25 cellular contexts compared by ENCODE assay signal in genomic region chr11:122813176-122813917, GRCh38. TPM values are rescaled to one million over a fixed set of nuclear protein-coding genes. Genes with fewer than 3 reads are reported as not detected.
DNase-seq lines count a peak whose midpoint lies in the region; ATAC-seq, FAIRE-seq and TF ChIP-seq lines count a peak whose summit lies in the region.
"Had no signal": no experiment of that assay in that cellular context is flagged by ENCODE, and none has a peak within 500 bp of the region (broad histone marks: within the 10 kb centered on the region; RNA-seq: fewer than 3 reads in every experiment).

No MANE protein-coding gene starts in this region.

- H2BK5ac ChIP-seq in mesendoderm (ENCODE audit: low read length): no peak overlapping the region

- H2BK15ac ChIP-seq in mesendoderm (replicated peaks; ENCODE audit: low read depth): no peak overlapping the region

- no peak overlapping the region for H3K4me2 ChIP-seq in mesendoderm (ENCODE audit: low read length)

- peaks cover 36% of the 10 kb centered on the region for H3K4me1 ChIP-seq in HUES6 (ENCODE audit: control insufficient read depth, insufficient read depth, low read length)
- H3K4me1 ChIP-seq in mesendoderm (ENCODE audit: control insufficient read depth, low read depth, low read length): peaks cover 4% of the 10 kb centered on the region
- no peaks in the 10 kb centered on the region for H3K4me1 ChIP-seq in aorta (ENCODE audit: control insufficient read depth in 1 of 2, insufficient read depth in 2 of 2, low read length in 2 of 2)

- H3K36me3 Mint-ChIP-seq in brain (peaks cover 24% of the 10 kb centered on the region), CD14-positive monocyte (peaks cover 27 to 40% of the 10 kb centered on the region in 2 donors)

- WGBS in mesendoderm (ENCODE audit: extremely low coverage, insufficient coverage, low lambda C conversion rate): 100% methylated on average over 1 of the region's 8 CpGs
- 52 to 65% methylated on average over 8 of the region's 8 CpGs for WGBS in aorta, 2 donors

- H3K4ac ChIP-seq in mesendoderm (ENCODE audit: low read depth, low read length): no peak overlapping the region

- no peaks in the 10 kb centered on the region for H3K79me2 ChIP-seq in mesendoderm (ENCODE audit: control insufficient read depth, insufficient read depth, low read length)

- H3K27ac Mint-ChIP-seq in brain (peak overlapping the region; percentile 4 to 86 (median 51)), CD14-positive monocyte (no peak overlapping the region)

- DNase-seq in GM12891 (ENCODE audit: insufficient read length, low spot score): no peak
- DNase-seq in mesendoderm: peak; percentile 71
- DNase-seq in CD14-positive monocyte (ENCODE audit: low spot score): no peak
- DNase-seq in aorta: no peak
- DNase-seq: AML-193, C1 segment of cervical spinal cord, KBM-7, NCI-H1092, NCI-H1436, NCI-H187 treated with DMSO at 0.1 percent for 48 hours, NCI-H2227 treated with DMSO at 0.1 percent for 48 hours, NCI-H510A, NCI-H748 treated with DMSO at 0.1 percent for 48 hours had no signal

- no peak for TF ChIP-seq POLR2A in GM12891 (IDR thresholded peaks at IDR 0.05; ENCODE audit: low read depth, low read length)

- no peak overlapping the region for H3K18ac ChIP-seq in mesendoderm (ENCODE audit: low read length)

- H3K27me3 ChIP-seq in HUES6 (ENCODE audit: control insufficient read depth, insufficient read depth, low read length): no peaks in the 10 kb centered on the region
- no peaks in the 10 kb centered on the region for H3K27me3 ChIP-seq in mesendoderm (ENCODE audit: insufficient read depth, low read length, poor library complexity)
- H3K27me3 ChIP-seq in aorta (ENCODE audit: control insufficient read depth in 1 of 2, insufficient read depth in 2 of 2, low read length in 1 of 2): no peaks in the 10 kb centered on the region

- TF ChIP-seq CTCF in brain (conservative IDR thresholded peaks at IDR 0.05) (no peak), CD14-positive monocyte (IDR thresholded peaks at IDR 0.05) (no peak)

- H3K27me3 Mint-ChIP-seq in brain (no peaks in the 10 kb centered on the region), CD14-positive monocyte (ENCODE audit: low read depth in 3 of 3) (peaks cover 0 to 1% (median 0%) of the 10 kb centered on the region in 3 donors)
- H3K27me3 Mint-ChIP-seq: CD8-positive, alpha-beta memory T cell had no signal

- peak overlapping the region; percentile 51 for H3K56ac ChIP-seq in mesendoderm (ENCODE audit: low read length)

- no peak overlapping the region for H4K8ac ChIP-seq in mesendoderm (ENCODE audit: low read depth, low read length)

- H3K4me3 Mint-ChIP-seq in brain (peak overlapping the region; percentile 4 to 66 (median 42)), CD14-positive monocyte (no peak overlapping the region)
- H3K4me3 Mint-ChIP-seq: CD8-positive, alpha-beta memory T cell had no signal

- ATAC-seq in GM21717 (IDR thresholded peaks at IDR 0.05; ENCODE audit: unreplicated experiment): no peak
- ATAC-seq in HG02763 (IDR thresholded peaks at IDR 0.05; ENCODE audit: unreplicated experiment): no peak
- ATAC-seq in aorta (ENCODE audit: low FRiP score): no peak
- ATAC-seq: Panc1, SK-N-SH treated with all-trans-retinoic acid at 6 μM for 48 hours had no signal

- no peaks in the 10 kb centered on the region for H3K79me1 ChIP-seq in mesendoderm (ENCODE audit: low read length)

- H3K9me3 ChIP-seq in HUES6 (ENCODE audit: control insufficient read depth, insufficient read depth, low read depth, low read length) (peaks cover 4% of the 10 kb centered on the region), aorta (ENCODE audit: control insufficient read depth, low read length) (no peaks in the 10 kb centered on the region)

- peaks cover 69% of the 10 kb centered on the region for H3K4me1 Mint-ChIP-seq in brain
- peaks cover 9% of the 10 kb centered on the region for H3K4me1 Mint-ChIP-seq in CD14-positive monocyte

- peak; percentile 51 for FAIRE-seq in GM12891 (lab: Jason Lieb, UNC)
- FAIRE-seq: G401.6, GM18507, GM19239 had no signal

- H3K23ac ChIP-seq in mesendoderm (ENCODE audit: low read length): no peak overlapping the region

- peak overlapping the region; percentile 25 for H3K4me3 ChIP-seq in HUES6 (ENCODE audit: low read depth, low read length)
- H3K4me3 ChIP-seq in mesendoderm (ENCODE audit: low read length): no peak overlapping the region
- H3K4me3 ChIP-seq in aorta (ENCODE audit: low read length in 2 of 2): no peak overlapping the region

- H4K5ac ChIP-seq in mesendoderm (ENCODE audit: low read length): no peak overlapping the region

- H3K27ac ChIP-seq in HUES6 (ENCODE audit: low read depth, low read length): peak overlapping the region; percentile 68
- no peak overlapping the region for H3K27ac ChIP-seq in mesendoderm (ENCODE audit: low read depth, low read length)
- no peak overlapping the region for H3K27ac ChIP-seq in aorta (ENCODE audit: low read depth in 1 of 2, low read length in 2 of 2)

- H2AK5ac ChIP-seq in mesendoderm (ENCODE audit: low read length): no peak overlapping the region

- H3K9me3 Mint-ChIP-seq in brain: peaks cover 0 to 7% (median 6%) of the 10 kb centered on the region in 5 experiments
- H3K9me3 Mint-ChIP-seq in CD14-positive monocyte: no peaks in the 10 kb centered on the region

- H3K36me3 ChIP-seq in HUES6 (ENCODE audit: control insufficient read depth, insufficient read depth, low read length): peaks cover 3% of the 10 kb centered on the region; the same call in 1 of the 2 replicates
- no peaks in the 10 kb centered on the region for H3K36me3 ChIP-seq in mesendoderm (ENCODE audit: control insufficient read depth, insufficient read depth, low read length)
- H3K36me3 ChIP-seq in aorta (ENCODE audit: control insufficient read depth in 1 of 2, insufficient read depth in 2 of 2, low read length in 1 of 2): no peaks in the 10 kb centered on the region

- H3K9ac ChIP-seq in HUES6 (ENCODE audit: low read length): peak overlapping the region; percentile 60
- peak overlapping the region; percentile 11 for H3K9ac ChIP-seq in mesendoderm (ENCODE audit: low read length)

- intact Hi-C loops in CD14-positive monocyte (cut with micrococcal nuclease) (no loop called here), aorta (cut with DNase I) (no loop called here)

- no peak overlapping the region for H2BK120ac ChIP-seq in mesendoderm (ENCODE audit: low read depth, low read length)

TF ChIP-seq in GM12891, 5 proteins besides CTCF, POLR2A, EP300 and RAD21:
- TF ChIP-seq POLR2AphosphoS5 (IDR thresholded peaks at IDR 0.05; ENCODE audit: low read depth, low read length) (no peak), POU2F2 (IDR thresholded peaks at IDR 0.05; ENCODE audit: low read depth, low read length) (no peak), TAF1 (IDR thresholded peaks at IDR 0.05; ENCODE audit: low read depth, low read length) (no peak), SPI1 (IDR thresholded peaks at IDR 0.05; ENCODE audit: low read depth, low read length) (no peak), PAX5 (IDR thresholded peaks at IDR 0.05; ENCODE audit: insufficient read depth, low read length, severe bottlenecking) (no peak)
TF ChIP-seq in GM12891: peak in this region for 0.

RNA-seq across cellular contexts. Expression of gene CRTAM, which starts 25.0 kb away (rescaled TPM):
- polyA plus RNA-seq in GM12891 (2012; ENCODE audit: low read depth, missing spikeins): 0.94 TPM
- polyA plus RNA-seq in brain (ENCODE audit: insufficient read depth, low read depth, low replicate concordance) (not detected), CD14-positive monocyte (1 to 10 TPM; 5.2 to 5.5 TPM), aorta (not detected)
- polyA plus RNA-seq in mesendoderm (2013, experiment 1 of 2): 0.31 TPM
- 0.45 TPM for polyA plus RNA-seq in mesendoderm (2013, experiment 2 of 2)
- total RNA-seq in aorta: 1 to 10 TPM in 1 of 2 donors, under 1 TPM in 1; 0.26 to 1.1 TPM
- total RNA-seq: A172 had no signal
- polyA plus RNA-seq: AG04450 had no signal

Comparison
In these comparisons a context has a peak if more than half of its experiments do, and no peak if none do; other contexts are left out.
1. H3K27ac Mint-ChIP-seq: peak in brain (5 of 5); none in CD14-positive monocyte (0 of 7).
2. H3K4me3 Mint-ChIP-seq: peak in brain (5 of 5); none in CD14-positive monocyte (0 of 2).